In the genomic region with DNA sequence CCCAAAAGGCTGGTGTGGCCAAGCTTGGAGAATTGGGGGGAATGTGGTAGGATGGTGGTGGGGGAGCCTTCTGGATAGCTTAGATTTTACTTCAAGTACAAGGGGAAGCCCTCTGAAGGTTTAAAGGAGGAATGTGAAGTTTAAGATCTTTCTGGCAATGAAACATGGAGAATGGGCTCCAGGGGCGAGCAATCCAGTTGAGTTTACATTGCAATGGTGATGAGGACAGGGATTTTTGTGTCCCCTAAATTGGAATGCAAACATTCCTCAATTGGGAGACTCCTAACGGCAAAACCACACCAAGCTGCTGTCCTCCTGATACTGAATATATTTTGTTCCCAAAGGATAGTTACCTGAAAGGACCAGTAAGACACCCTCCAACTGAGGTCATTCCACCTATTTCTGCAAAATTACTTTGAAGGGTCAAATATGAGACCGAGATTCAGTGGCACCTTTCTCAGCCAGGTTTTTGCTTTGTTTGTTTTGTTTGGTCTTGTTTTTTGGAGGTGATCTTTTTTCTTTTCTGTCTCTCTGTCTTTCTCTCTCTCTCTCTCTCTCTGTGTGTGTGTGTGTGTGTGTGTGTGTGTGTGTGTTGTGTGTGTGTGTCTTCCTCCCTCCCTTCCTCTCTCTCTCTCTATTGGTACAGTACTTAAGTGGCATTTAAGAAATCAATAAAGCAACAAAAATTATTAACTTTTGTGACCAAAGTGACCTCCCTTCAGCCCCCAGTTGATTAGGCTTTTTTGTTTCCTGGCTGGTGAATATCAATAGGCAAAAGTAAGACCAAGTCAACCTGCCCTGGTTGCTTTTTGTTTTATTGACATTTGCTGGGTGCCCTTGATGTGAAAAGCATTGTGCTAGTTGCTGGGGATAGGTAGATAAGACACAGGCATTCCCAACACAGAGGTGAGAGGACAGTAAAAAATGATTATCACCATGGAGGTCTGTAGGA, we compare ENCODE assay signal across 1 cellular context.
TF ChIP-seq lines count a peak whose summit lies in the region.

No MANE protein-coding gene starts in this region.

TF ChIP-seq in HepG2, 621 proteins besides CTCF, POLR2A, EP300 and RAD21 (continues in another document):
- TF ChIP-seq, protein P1, sequence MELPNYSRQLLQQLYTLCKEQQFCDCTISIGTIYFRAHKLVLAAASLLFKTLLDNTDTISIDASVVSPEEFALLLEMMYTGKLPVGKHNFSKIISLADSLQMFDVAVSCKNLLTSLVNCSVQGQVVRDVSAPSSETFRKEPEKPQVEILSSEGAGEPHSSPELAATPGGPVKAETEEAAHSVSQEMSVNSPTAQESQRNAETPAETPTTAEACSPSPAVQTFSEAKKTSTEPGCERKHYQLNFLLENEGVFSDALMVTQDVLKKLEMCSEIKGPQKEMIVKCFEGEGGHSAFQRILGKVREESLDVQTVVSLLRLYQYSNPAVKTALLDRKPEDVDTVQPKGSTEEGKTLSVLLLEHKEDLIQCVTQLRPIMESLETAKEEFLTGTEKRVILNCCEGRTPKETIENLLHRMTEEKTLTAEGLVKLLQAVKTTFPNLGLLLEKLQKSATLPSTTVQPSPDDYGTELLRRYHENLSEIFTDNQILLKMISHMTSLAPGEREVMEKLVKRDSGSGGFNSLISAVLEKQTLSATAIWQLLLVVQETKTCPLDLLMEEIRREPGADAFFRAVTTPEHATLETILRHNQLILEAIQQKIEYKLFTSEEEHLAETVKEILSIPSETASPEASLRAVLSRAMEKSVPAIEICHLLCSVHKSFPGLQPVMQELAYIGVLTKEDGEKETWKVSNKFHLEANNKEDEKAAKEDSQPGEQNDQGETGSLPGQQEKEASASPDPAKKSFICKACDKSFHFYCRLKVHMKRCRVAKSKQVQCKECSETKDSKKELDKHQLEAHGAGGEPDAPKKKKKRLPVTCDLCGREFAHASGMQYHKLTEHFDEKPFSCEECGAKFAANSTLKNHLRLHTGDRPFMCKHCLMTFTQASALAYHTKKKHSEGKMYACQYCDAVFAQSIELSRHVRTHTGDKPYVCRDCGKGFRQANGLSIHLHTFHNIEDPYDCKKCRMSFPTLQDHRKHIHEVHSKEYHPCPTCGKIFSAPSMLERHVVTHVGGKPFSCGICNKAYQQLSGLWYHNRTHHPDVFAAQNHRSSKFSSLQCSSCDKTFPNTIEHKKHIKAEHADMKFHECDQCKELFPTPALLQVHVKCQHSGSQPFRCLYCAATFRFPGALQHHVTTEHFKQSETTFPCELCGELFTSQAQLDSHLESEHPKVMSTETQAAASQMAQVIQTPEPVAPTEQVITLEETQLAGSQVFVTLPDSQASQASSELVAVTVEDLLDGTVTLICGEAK (IDR thresholded peaks at IDR 0.05), result no peak
- TF ChIP-seq, protein P1 (CRISPR knock-in tag; IDR thresholded peaks at IDR 0.05), result no peak; the same call in 1 of the 2 replicates
- no peak for TF ChIP-seq NFIB (CRISPR knock-in tag; IDR thresholded peaks at IDR 0.05; ENCODE audit: borderline replicate concordance)
- TF ChIP-seq FOXA1 (IDR thresholded peaks at IDR 0.05), result peak; percentile 51; the same call in 1 of the 2 replicates
- no peak for TF ChIP-seq FOXA1 (CRISPR knock-in tag; IDR thresholded peaks at IDR 0.05)
- TF ChIP-seq ZNF136 (CRISPR knock-in tag; IDR thresholded peaks at IDR 0.05; ENCODE audit: low read depth), result no peak; the same call in 1 of the 2 replicates
- no peak for TF ChIP-seq ZHX1 (CRISPR knock-in tag; IDR thresholded peaks at IDR 0.05; ENCODE audit: low read depth)
- no peak for TF ChIP-seq SRSF1 (optimal IDR thresholded peaks at IDR 0.05; ENCODE audit: low read depth, low read length)
- TF ChIP-seq MBD4 (IDR thresholded peaks at IDR 0.05; ENCODE audit: borderline replicate concordance, low read length), result 0 out of 2 replicates have a peak, but pooled peaks have one; percentile 16
- TF ChIP-seq GATAD2A (CRISPR knock-in tag; IDR thresholded peaks at IDR 0.05), result 0 out of 2 replicates have a peak, but pooled peaks have one; percentile 6
- no peak for TF ChIP-seq ZNF160 (CRISPR knock-in tag; IDR thresholded peaks at IDR 0.05)
- TF ChIP-seq, protein P2, sequence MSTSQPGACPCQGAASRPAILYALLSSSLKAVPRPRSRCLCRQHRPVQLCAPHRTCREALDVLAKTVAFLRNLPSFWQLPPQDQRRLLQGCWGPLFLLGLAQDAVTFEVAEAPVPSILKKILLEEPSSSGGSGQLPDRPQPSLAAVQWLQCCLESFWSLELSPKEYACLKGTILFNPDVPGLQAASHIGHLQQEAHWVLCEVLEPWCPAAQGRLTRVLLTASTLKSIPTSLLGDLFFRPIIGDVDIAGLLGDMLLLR (CRISPR knock-in tag; IDR thresholded peaks at IDR 0.05), result no peak
- TF ChIP-seq NR2F6 (IDR thresholded peaks at IDR 0.05), result peak; percentile 21
- TF ChIP-seq NR2F6 (CRISPR knock-in tag; IDR thresholded peaks at IDR 0.05), result peak; percentile 17
- no peak for TF ChIP-seq GPBP1L1 (CRISPR knock-in tag; IDR thresholded peaks at IDR 0.05)
- TF ChIP-seq NCOA1 (CRISPR knock-in tag; IDR thresholded peaks at IDR 0.05), result no peak
- no peak for TF ChIP-seq HOXA7 (CRISPR knock-in tag; IDR thresholded peaks at IDR 0.05)
- no peak for TF ChIP-seq KDM2A (CRISPR knock-in tag; IDR thresholded peaks at IDR 0.05; ENCODE audit: borderline replicate concordance, low read depth)
- TF ChIP-seq ZNF362 (CRISPR knock-in tag; IDR thresholded peaks at IDR 0.05; ENCODE audit: borderline replicate concordance), result peak; percentile 77; the same call in 1 of the 2 replicates
- no peak for TF ChIP-seq RORA (CRISPR knock-in tag; IDR thresholded peaks at IDR 0.05)
- TF ChIP-seq BHLHE40 (IDR thresholded peaks at IDR 0.05; ENCODE audit: low read length), result no peak
- peak; percentile 45; the same call in 1 of the 2 replicates for TF ChIP-seq FOXK2 (IDR thresholded peaks at IDR 0.05)
- TF ChIP-seq ZNF746 (CRISPR knock-in tag; IDR thresholded peaks at IDR 0.05), result no peak
- TF ChIP-seq ZUFSP (CRISPR knock-in tag; IDR thresholded peaks at IDR 0.05; ENCODE audit: borderline replicate concordance), result no peak
- peak; percentile 45; the same call in 1 of the 2 replicates for TF ChIP-seq TBX3 (IDR thresholded peaks at IDR 0.05; ENCODE audit: borderline replicate concordance)
- TF ChIP-seq ZC3H13 (CRISPR knock-in tag; IDR thresholded peaks at IDR 0.05), result no peak
- TF ChIP-seq, protein P3, sequence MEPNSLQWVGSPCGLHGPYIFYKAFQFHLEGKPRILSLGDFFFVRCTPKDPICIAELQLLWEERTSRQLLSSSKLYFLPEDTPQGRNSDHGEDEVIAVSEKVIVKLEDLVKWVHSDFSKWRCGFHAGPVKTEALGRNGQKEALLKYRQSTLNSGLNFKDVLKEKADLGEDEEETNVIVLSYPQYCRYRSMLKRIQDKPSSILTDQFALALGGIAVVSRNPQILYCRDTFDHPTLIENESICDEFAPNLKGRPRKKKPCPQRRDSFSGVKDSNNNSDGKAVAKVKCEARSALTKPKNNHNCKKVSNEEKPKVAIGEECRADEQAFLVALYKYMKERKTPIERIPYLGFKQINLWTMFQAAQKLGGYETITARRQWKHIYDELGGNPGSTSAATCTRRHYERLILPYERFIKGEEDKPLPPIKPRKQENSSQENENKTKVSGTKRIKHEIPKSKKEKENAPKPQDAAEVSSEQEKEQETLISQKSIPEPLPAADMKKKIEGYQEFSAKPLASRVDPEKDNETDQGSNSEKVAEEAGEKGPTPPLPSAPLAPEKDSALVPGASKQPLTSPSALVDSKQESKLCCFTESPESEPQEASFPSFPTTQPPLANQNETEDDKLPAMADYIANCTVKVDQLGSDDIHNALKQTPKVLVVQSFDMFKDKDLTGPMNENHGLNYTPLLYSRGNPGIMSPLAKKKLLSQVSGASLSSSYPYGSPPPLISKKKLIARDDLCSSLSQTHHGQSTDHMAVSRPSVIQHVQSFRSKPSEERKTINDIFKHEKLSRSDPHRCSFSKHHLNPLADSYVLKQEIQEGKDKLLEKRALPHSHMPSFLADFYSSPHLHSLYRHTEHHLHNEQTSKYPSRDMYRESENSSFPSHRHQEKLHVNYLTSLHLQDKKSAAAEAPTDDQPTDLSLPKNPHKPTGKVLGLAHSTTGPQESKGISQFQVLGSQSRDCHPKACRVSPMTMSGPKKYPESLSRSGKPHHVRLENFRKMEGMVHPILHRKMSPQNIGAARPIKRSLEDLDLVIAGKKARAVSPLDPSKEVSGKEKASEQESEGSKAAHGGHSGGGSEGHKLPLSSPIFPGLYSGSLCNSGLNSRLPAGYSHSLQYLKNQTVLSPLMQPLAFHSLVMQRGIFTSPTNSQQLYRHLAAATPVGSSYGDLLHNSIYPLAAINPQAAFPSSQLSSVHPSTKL (CRISPR knock-in tag; IDR thresholded peaks at IDR 0.05), result no peak
- no peak for TF ChIP-seq ZNF205 (CRISPR knock-in tag; IDR thresholded peaks at IDR 0.05)
- TF ChIP-seq ZBTB21 (CRISPR knock-in tag; IDR thresholded peaks at IDR 0.05), result no peak
- TF ChIP-seq KLF13 (CRISPR knock-in tag; IDR thresholded peaks at IDR 0.05), result no peak
- 0 out of 2 replicates have a peak, but pooled peaks have one; percentile 13 for TF ChIP-seq ZBTB3 (CRISPR knock-in tag; IDR thresholded peaks at IDR 0.05; ENCODE audit: borderline replicate concordance, low read depth)
